Comparison of ENCODE assay signal across 18 cellular contexts in the genomic region with DNA sequence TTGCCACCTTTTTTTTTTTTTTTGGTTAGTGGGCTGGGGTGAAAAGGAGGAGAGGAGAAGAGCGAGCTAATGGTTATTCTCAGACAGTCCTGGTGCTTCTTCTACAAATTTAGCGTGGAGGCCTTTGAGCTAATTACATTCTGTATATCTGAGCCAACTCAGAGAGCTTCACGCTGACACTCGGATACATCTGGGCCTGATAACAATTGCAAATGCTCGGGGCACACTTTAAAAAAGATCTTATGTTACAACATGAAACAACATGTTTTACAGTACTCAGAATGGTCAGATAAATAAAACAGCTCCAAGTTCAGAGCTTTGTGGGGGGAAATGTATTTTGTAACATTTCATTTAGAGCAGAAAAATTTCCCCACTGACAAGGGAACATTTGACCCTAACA.
A peak's percentile ranks its signal among the peaks of the same experiment; 100 is the strongest.
DNase-seq lines count a peak whose midpoint lies in the region; TF ChIP-seq lines count a peak whose summit lies in the region.
"Had no signal": no experiment of that assay in that cellular context is flagged by ENCODE, and none has a peak within 500 bp of the region (broad histone marks: within the 10 kb centered on the region; RNA-seq: fewer than 3 reads in every experiment).

No MANE protein-coding gene starts in this region.

- H3K4me1 ChIP-seq in smooth muscle cell (ENCODE audit: low read depth) = peaks cover 7% of the 10 kb centered on the region
- H3K4me1 ChIP-seq in Peyer's patch = no peaks in the 10 kb centered on the region
- H3K4me1 ChIP-seq: BLaER1 had no signal

- no peak overlapping the region for H3K4me3 ChIP-seq in SK-N-MC
- no peak overlapping the region for H3K4me3 ChIP-seq in fibroblast of villous mesenchyme (ENCODE audit: low read depth, low read length)
- H3K4me3 ChIP-seq in smooth muscle cell = no peak overlapping the region
- no peak overlapping the region for H3K4me3 ChIP-seq in Peyer's patch
- H3K4me3 ChIP-seq: BLaER1 had no signal

- no peak overlapping the region for H3K4me2 ChIP-seq in smooth muscle cell
- H3K4me2 ChIP-seq: BLaER1 had no signal

- H3K9me3 ChIP-seq in SK-N-MC (ENCODE audit: low read depth, low read length) (no peaks in the 10 kb centered on the region; the same call in 1 of the 2 replicates), smooth muscle cell (replicated peaks; ENCODE audit: low read depth) (no peaks in the 10 kb centered on the region), Peyer's patch (no peaks in the 10 kb centered on the region)

- H3K27me3 ChIP-seq in smooth muscle cell (ENCODE audit: low read depth) (no peaks in the 10 kb centered on the region), Peyer's patch (no peaks in the 10 kb centered on the region)
- H3K27me3 ChIP-seq: BLaER1 had no signal

- H3F3A ChIP-seq in smooth muscle cell (ENCODE audit: low read depth) = no peaks in the 10 kb centered on the region

- peak overlapping the region; percentile 44; the same call in 1 of the 2 replicates for H3K27ac ChIP-seq in SK-N-MC
- H3K27ac ChIP-seq in smooth muscle cell (ENCODE audit: low read depth) = no peak overlapping the region
- H3K27ac ChIP-seq in Peyer's patch = no peak overlapping the region
- H3K27ac ChIP-seq: 22Rv1, BLaER1 had no signal

- no peaks in the 10 kb centered on the region for H4K20me1 ChIP-seq in smooth muscle cell (ENCODE audit: low read depth)
- H4K20me1 ChIP-seq: BLaER1 had no signal

- no peak for TF ChIP-seq POLR2A in Peyer's patch (IDR thresholded peaks at IDR 0.05)

- H3K79me2 ChIP-seq in smooth muscle cell (ENCODE audit: low read depth) = no peaks in the 10 kb centered on the region

- 41% methylated on average over 5 of the region's 5 CpGs for WGBS in smooth muscle cell (ENCODE audit: low lambda C conversion rate)

- H3K36me3 ChIP-seq in SK-N-MC (ENCODE audit: insufficient read depth, low read length) = no peaks in the 10 kb centered on the region
- no peaks in the 10 kb centered on the region for H3K36me3 ChIP-seq in smooth muscle cell (ENCODE audit: low read depth)
- H3K36me3 ChIP-seq in Peyer's patch = no peaks in the 10 kb centered on the region
- H3K36me3 ChIP-seq: BLaER1 had no signal

- TF ChIP-seq CTCF in fibroblast of villous mesenchyme (IDR thresholded peaks at IDR 0.05; ENCODE audit: insufficient read depth, low read depth, low read length) (no peak), smooth muscle cell (IDR thresholded peaks at IDR 0.05; ENCODE audit: borderline replicate concordance, insufficient read depth, poor library complexity, severe bottlenecking) (no peak), Peyer's patch (IDR thresholded peaks at IDR 0.05) (no peak)

- DNase-seq in NCI-H1105 treated with DMSO at 0.1 percent for 48 hours (lab: John Stamatoyannopoulos, UW) = peak; percentile 9
- no peak for DNase-seq in NCI-H1105 (lab: John Stamatoyannopoulos, UW)
- no peak for DNase-seq in SK-N-MC (ENCODE audit: low read depth, low spot score)
- peak; percentile 37 for DNase-seq in fibroblast of villous mesenchyme (ENCODE audit: low read depth)
- no peak for DNase-seq in smooth muscle cell (lab: John Stamatoyannopoulos, UW; ENCODE audit: unreplicated experiment)
- no peak for DNase-seq in Peyer's patch
- DNase-seq in NCI-H1930 (lab: John Stamatoyannopoulos, UW) = no peak
- DNase-seq in stimulated activated CD4-positive, alpha-beta T cell treated with anti-CD3 and anti-CD28 coated beads, Interleukin-1b, Interleukin-23, amount 100 ng/mL, for 48 hours = no peak
- DNase-seq: CD8-positive, alpha-beta memory T cell; HFFc6; KG1; NCI-H1092 treated with DMSO at 0.1 percent for 48 hours; NCI-H2029 treated with DMSO at 0.1 percent for 48 hours; NCI-H446 treated with DMSO at 0.1 percent for 48 hours; NCI-H748 treated with DMSO at 0.1 percent for 48 hours; Right ventricle myocardium superior had no signal

- H2AFZ ChIP-seq in smooth muscle cell (ENCODE audit: low read depth) = peak overlapping the region; percentile 55

- H3K9ac ChIP-seq in SK-N-MC (ENCODE audit: insufficient read length) (no peak overlapping the region), smooth muscle cell (ENCODE audit: low read depth) (no peak overlapping the region)
- H3K9ac ChIP-seq: BLaER1 had no signal

Comparison
In these comparisons a context has a peak if more than half of its experiments do, and no peak if none do; other contexts are left out.
1. DNase-seq: peak in NCI-H1105 treated with DMSO at 0.1 percent for 48 hours (single experiment) and fibroblast of villous mesenchyme (single experiment); none in NCI-H1105 (single experiment), SK-N-MC (single experiment), smooth muscle cell (single experiment), Peyer's patch (0 of 3), NCI-H1930 (0 of 2) and stimulated activated CD4-positive, alpha-beta T cell treated with anti-CD3 and anti-CD28 coated beads, Interleukin-1b, Interleukin-23, amount 100 ng/mL, for 48 hours (single experiment).